8 cellular contexts compared by ENCODE assay signal in genomic region chr9:104094534-104095020, GRCh38. TPM values are rescaled to one million over a fixed set of nuclear protein-coding genes. Genes with fewer than 3 reads are reported as not detected.
DNase-seq lines count a peak whose midpoint lies in the region; ATAC-seq and TF ChIP-seq lines count a peak whose summit lies in the region.

No MANE protein-coding gene starts in this region.

- H3K4me1 ChIP-seq in CD4-positive, CD25-positive, alpha-beta regulatory T cell (ENCODE audit: control insufficient read depth, insufficient read depth, low read length, poor library complexity, severe bottlenecking) = peaks cover 27% of the 10 kb centered on the region
- peaks cover 0 to 41% of the 10 kb centered on the region in 2 donors for H3K4me1 ChIP-seq in left lung

- H3K4me1 Mint-ChIP-seq in CD4-positive, CD25-positive, alpha-beta regulatory T cell = peaks cover 14 to 65% (median 45%) of the 10 kb centered on the region in 4 donors
- peaks cover 44% of the 10 kb centered on the region for H3K4me1 Mint-ChIP-seq in activated T-helper 2 cell treated with anti-CD3 and anti-CD28 coated beads, Interferon-gamma antibody, Interleukin-2, Interleukin-4, amounts not matched to agents 10 μg/mL and 5 μg/mL and 100 μg/mL, durations not matched to agents 14 hours and 24 hours and 36 hours (ENCODE audit: low read depth)
- H3K4me1 Mint-ChIP-seq in type B pancreatic cell (ENCODE audit: unreplicated experiment) = peaks cover 27% of the 10 kb centered on the region

- no peak for DNase-seq in CD4-positive, CD25-positive, alpha-beta regulatory T cell
- DNase-seq in activated T-helper 2 cell treated with anti-CD3 and anti-CD28 coated beads, Interferon-gamma antibody, Interleukin-2, Interleukin-4, amounts not matched to agents 10 μg/mL and 5 μg/mL and 100 μg/mL, durations not matched to agents 14 hours and 24 hours and 36 hours (ENCODE audit: low spot score) = no peak
- DNase-seq in left lung = no peak
- no peak for DNase-seq in type B pancreatic cell (ENCODE audit: extremely low spot score, unreplicated experiment)
- no peak for DNase-seq in activated effector memory CD4-positive, alpha-beta T cell treated with anti-CD3 and anti-CD28 coated beads, Interleukin-2, amount 50 U/mL, for 16 hours
- no peak for DNase-seq in cerebellar cortex (ENCODE audit: low spot score)

- H3K9me3 Mint-ChIP-seq in CD4-positive, CD25-positive, alpha-beta regulatory T cell = no peaks in the 10 kb centered on the region
- H3K9me3 Mint-ChIP-seq in activated T-helper 2 cell treated with anti-CD3 and anti-CD28 coated beads, Interferon-gamma antibody, Interleukin-2, Interleukin-4, amounts not matched to agents 10 μg/mL and 5 μg/mL and 100 μg/mL, durations not matched to agents 14 hours and 24 hours and 36 hours = no peaks in the 10 kb centered on the region
- no peaks in the 10 kb centered on the region for H3K9me3 Mint-ChIP-seq in type B pancreatic cell

- no peaks in the 10 kb centered on the region for H3K9me3 ChIP-seq in CD4-positive, CD25-positive, alpha-beta regulatory T cell (ENCODE audit: control insufficient read depth in 2 of 2, low read length in 2 of 2)
- no peaks in the 10 kb centered on the region for H3K9me3 ChIP-seq in left lung

- intact Hi-C loops in activated T-helper 2 cell treated with anti-CD3 and anti-CD28 coated beads, Interferon-gamma antibody, Interleukin-2, Interleukin-4, amounts not matched to agents 10 μg/mL and 5 μg/mL and 100 μg/mL, durations not matched to agents 14 hours and 24 hours and 36 hours (cut with micrococcal nuclease) = loop anchor here (1.0 to 10.0 kb wide), 4 partner anchors 48 to 1600 kb away; partner anchors contain the start of genes NIPSNAP3A and TMEM38B
- intact Hi-C loops in left lung (cut with DNase I) = no loop called here

- ATAC-seq in CD4-positive, CD25-positive, alpha-beta regulatory T cell (ENCODE audit: low read depth in 2 of 2) = no peak
- ATAC-seq in GM19043 (IDR thresholded peaks at IDR 0.05; ENCODE audit: low read depth, unreplicated experiment) (peak; percentile 2), HG03571 (IDR thresholded peaks at IDR 0.05; ENCODE audit: unreplicated experiment) (peak; percentile 3), left lung (no peak)

- no peaks in the 10 kb centered on the region for H3K27me3 Mint-ChIP-seq in CD4-positive, CD25-positive, alpha-beta regulatory T cell
- H3K27me3 Mint-ChIP-seq in activated T-helper 2 cell treated with anti-CD3 and anti-CD28 coated beads, Interferon-gamma antibody, Interleukin-2, Interleukin-4, amounts not matched to agents 10 μg/mL and 5 μg/mL and 100 μg/mL, durations not matched to agents 14 hours and 24 hours and 36 hours (ENCODE audit: low read depth) = no peaks in the 10 kb centered on the region
- H3K27me3 Mint-ChIP-seq in type B pancreatic cell = no peaks in the 10 kb centered on the region

- H3K4me3 Mint-ChIP-seq in CD4-positive, CD25-positive, alpha-beta regulatory T cell = peak overlapping the region; percentile 91 to 100 (median 99)
- H3K4me3 Mint-ChIP-seq in activated T-helper 2 cell treated with anti-CD3 and anti-CD28 coated beads, Interferon-gamma antibody, Interleukin-2, Interleukin-4, amounts not matched to agents 10 μg/mL and 5 μg/mL and 100 μg/mL, durations not matched to agents 14 hours and 24 hours and 36 hours (ENCODE audit: low read depth) = peak overlapping the region; percentile 95
- H3K4me3 Mint-ChIP-seq in type B pancreatic cell = peak overlapping the region; percentile 100

- no peaks in the 10 kb centered on the region for H3K36me3 Mint-ChIP-seq in CD4-positive, CD25-positive, alpha-beta regulatory T cell
- peaks cover 23% of the 10 kb centered on the region for H3K36me3 Mint-ChIP-seq in activated T-helper 2 cell treated with anti-CD3 and anti-CD28 coated beads, Interferon-gamma antibody, Interleukin-2, Interleukin-4, amounts not matched to agents 10 μg/mL and 5 μg/mL and 100 μg/mL, durations not matched to agents 14 hours and 24 hours and 36 hours (ENCODE audit: low read depth)
- H3K36me3 Mint-ChIP-seq in type B pancreatic cell = no peaks in the 10 kb centered on the region

- peak overlapping the region; percentile 96 for H3K4me3 ChIP-seq in CD4-positive, CD25-positive, alpha-beta regulatory T cell (ENCODE audit: low read depth, low read length)
- peak overlapping the region; percentile 50 to 68 for H3K4me3 ChIP-seq in left lung

- peak overlapping the region; percentile 98 to 99 (median 99) for H3K27ac Mint-ChIP-seq in CD4-positive, CD25-positive, alpha-beta regulatory T cell
- H3K27ac Mint-ChIP-seq in activated T-helper 2 cell treated with anti-CD3 and anti-CD28 coated beads, Interferon-gamma antibody, Interleukin-2, Interleukin-4, amounts not matched to agents 10 μg/mL and 5 μg/mL and 100 μg/mL, durations not matched to agents 14 hours and 24 hours and 36 hours = peak overlapping the region; percentile 99
- peak overlapping the region; percentile 99 for H3K27ac Mint-ChIP-seq in type B pancreatic cell

- peak overlapping the region; percentile 95 for H3K27ac ChIP-seq in CD4-positive, CD25-positive, alpha-beta regulatory T cell (ENCODE audit: insufficient read depth, low read length, poor library complexity, severe bottlenecking)
- peak overlapping the region; percentile 96 to 97 for H3K27ac ChIP-seq in left lung

- no peaks in the 10 kb centered on the region for H3K36me3 ChIP-seq in CD4-positive, CD25-positive, alpha-beta regulatory T cell (ENCODE audit: control insufficient read depth, insufficient read depth, low read length)
- H3K36me3 ChIP-seq in left lung = no peaks in the 10 kb centered on the region

- H3K27me3 ChIP-seq in CD4-positive, CD25-positive, alpha-beta regulatory T cell (ENCODE audit: control insufficient read depth, insufficient read depth, low read length) = no peaks in the 10 kb centered on the region
- no peaks in the 10 kb centered on the region for H3K27me3 ChIP-seq in left lung

- TF ChIP-seq CTCF in left lung (IDR thresholded peaks at IDR 0.05) (no peak), type B pancreatic cell (conservative IDR thresholded peaks at IDR 0.05) (no peak)

RNA-seq across cellular contexts. Expression of gene SMC2, which starts 0.5 kb away (rescaled TPM):
- 6.5 TPM for total RNA-seq in CD4-positive, CD25-positive, alpha-beta regulatory T cell
- polyA plus RNA-seq in CD4-positive, CD25-positive, alpha-beta regulatory T cell = 1 to 10 TPM; 6.2 to 9.8 (median 8.5) TPM
- total RNA-seq in activated T-helper 2 cell treated with anti-CD3 and anti-CD28 coated beads, Interferon-gamma antibody, Interleukin-2, Interleukin-4, amounts not matched to agents 10 μg/mL and 5 μg/mL and 100 μg/mL, durations not matched to agents 14 hours and 24 hours and 36 hours = 56.1 and 57.5 TPM in 2 replicates
- 10 to 100 TPM; 14.9 to 16.2 TPM for total RNA-seq in left lung
- total RNA-seq in type B pancreatic cell (ENCODE audit: low replicate concordance) = 19.1 and 40.5 TPM in 2 replicates

Comparison
In these comparisons a context has a peak if more than half of its experiments do, and no peak if none do; other contexts are left out.
1. ATAC-seq: peak in GM19043 (single experiment) and HG03571 (single experiment); none in CD4-positive, CD25-positive, alpha-beta regulatory T cell (0 of 2) and left lung (single experiment).
2. Peak in every context shown above with its lines, with median percentiles within 50 percentile points of each other: H3K27ac Mint-ChIP-seq and H3K4me3 Mint-ChIP-seq.